Comparison of ENCODE assay signal across 8 cellular contexts in the genomic region with DNA sequence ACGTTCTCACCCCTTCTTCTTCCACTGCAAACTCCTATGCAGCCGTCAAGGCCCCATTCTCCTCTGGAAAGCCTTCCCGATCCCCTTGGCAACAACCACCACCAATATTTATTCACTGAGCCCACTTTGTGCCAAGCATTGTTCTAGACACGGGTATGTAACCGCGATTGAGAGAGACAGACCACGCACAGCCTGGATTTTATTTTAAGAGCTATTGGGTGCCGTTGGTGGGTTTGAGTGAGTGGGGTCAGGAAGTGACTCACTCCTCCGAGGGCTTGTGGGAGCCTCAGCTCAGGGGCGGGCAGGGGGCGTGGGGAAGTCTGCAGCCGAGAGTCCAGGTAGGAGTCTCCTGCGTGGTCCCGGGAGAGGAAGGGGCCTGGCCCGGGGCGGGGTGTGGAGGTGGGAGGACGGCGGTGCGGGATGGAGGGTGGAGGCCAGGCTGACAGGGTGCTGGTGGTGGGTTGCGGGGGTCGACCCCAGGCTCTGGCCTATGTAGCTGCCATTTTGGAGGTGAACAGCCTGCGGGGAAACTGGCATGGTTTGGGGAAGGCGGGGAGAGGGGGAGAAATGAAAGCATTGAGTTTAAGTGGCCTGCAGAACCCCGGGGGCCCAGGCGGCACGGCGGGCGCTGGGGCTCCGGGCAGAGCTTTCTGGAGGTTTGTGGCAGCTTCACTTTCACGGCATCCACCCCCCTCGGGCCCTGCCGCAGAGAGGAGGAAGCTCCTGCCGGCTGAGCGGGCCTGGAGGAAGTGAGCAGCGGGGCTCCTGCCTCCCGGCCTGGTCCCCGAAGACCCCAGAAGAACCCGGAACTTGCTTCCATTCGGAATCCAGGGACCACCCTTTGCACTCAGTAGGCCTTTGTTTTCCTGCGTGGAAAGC. TPM values are rescaled to one million over a fixed set of nuclear protein-coding genes. Genes with fewer than 3 reads are reported as not detected.
DNase-seq lines count a peak whose midpoint lies in the region; ATAC-seq and TF ChIP-seq lines count a peak whose summit lies in the region.

No MANE protein-coding gene starts in this region.

- no peak for ATAC-seq in GM19397 (IDR thresholded peaks at IDR 0.05; ENCODE audit: unreplicated experiment)

- no peaks in the 10 kb centered on the region for H3K36me3 ChIP-seq in HEK293 (ENCODE audit: control insufficient read depth in 2 of 2, insufficient read depth in 1 of 2, low read length in 2 of 2)
- no peaks in the 10 kb centered on the region for H3K36me3 ChIP-seq in colonic mucosa
- no peaks in the 10 kb centered on the region for H3K36me3 ChIP-seq in skeletal muscle tissue (ENCODE audit: control insufficient read depth in 3 of 3, insufficient read depth in 3 of 3, low read length in 3 of 3)

- no peak for TF ChIP-seq CTCF in HEK293 (tag by site-specific recombination; IDR thresholded peaks at IDR 0.05)
- TF ChIP-seq CTCF in colonic mucosa (IDR thresholded peaks at IDR 0.05): no peak

- H3K9ac ChIP-seq in colonic mucosa (ENCODE audit: low read depth in 2 of 2, low read length in 2 of 2): peak overlapping the region in 1 of 2 donors; percentile 63
- peak overlapping the region in 1 of 3 donors; percentile 40 for H3K9ac ChIP-seq in skeletal muscle tissue (ENCODE audit: low read depth in 1 of 3, low read length in 3 of 3)

- H3K9me3 ChIP-seq in HEK293 (ENCODE audit: control insufficient read depth, insufficient read depth, low read depth, low read length) (no peaks in the 10 kb centered on the region), colonic mucosa (no peaks in the 10 kb centered on the region), skeletal muscle tissue (ENCODE audit: control insufficient read depth in 3 of 3, low read length in 3 of 3) (no peaks in the 10 kb centered on the region)

- H3K27ac ChIP-seq in HEK293 (ENCODE audit: extremely low read depth, low read depth, low read length): no peak overlapping the region
- peak overlapping the region; percentile 60 for H3K27ac ChIP-seq in colonic mucosa
- peak overlapping the region; percentile 36 for H3K27ac ChIP-seq in skeletal muscle tissue (ENCODE audit: low read depth, low read length)

- intact Hi-C loops in colonic mucosa (cut with DNase I): no loop called here

- H3K4me1 ChIP-seq in HEK293 (ENCODE audit: control insufficient read depth, insufficient read depth, low read length): peaks cover 10% of the 10 kb centered on the region
- no peaks in the 10 kb centered on the region for H3K4me1 ChIP-seq in colonic mucosa
- H3K4me1 ChIP-seq in skeletal muscle tissue (ENCODE audit: control insufficient read depth in 3 of 3, insufficient read depth in 3 of 3, low read length in 3 of 3): no peaks in the 10 kb centered on the region

- peak; percentile 22 to 44 (median 26) for DNase-seq in activated CD4-positive, CD25-positive, alpha-beta regulatory T cell (lab: John Stamatoyannopoulos, UW)
- DNase-seq in colonic mucosa (peak; percentile 32), retina (no peak), GM19240 (ENCODE audit: insufficient read length, low spot score) (no peak), NCI-H524 (lab: John Stamatoyannopoulos, UW) (no peak)

- no peak overlapping the region for H3K4me3 ChIP-seq in HEK293 (ENCODE audit: low read depth, low read length)
- peak overlapping the region; percentile 23 for H3K4me3 ChIP-seq in colonic mucosa
- peak overlapping the region in 2 of 3 donors; percentile 38 to 49 for H3K4me3 ChIP-seq in skeletal muscle tissue (ENCODE audit: low read length in 3 of 3)

- H3K27me3 ChIP-seq in colonic mucosa (no peaks in the 10 kb centered on the region), skeletal muscle tissue (ENCODE audit: control insufficient read depth in 3 of 3, insufficient read depth in 3 of 3, low read length in 3 of 3) (peaks cover 9 to 36% (median 32%) of the 10 kb centered on the region in 3 donors)

- CTCF ChIA-PET in HEK293 (lab: Yijun Ruan, JAX): no interaction called here

- POLR2A ChIA-PET in HEK293 (lab: Yijun Ruan, JAX): no interaction called here

TF ChIP-seq in HEK293, 187 proteins besides CTCF, POLR2A, EP300 and RAD21:
- no peak for TF ChIP-seq ZNF585B (tag by site-specific recombination; IDR thresholded peaks at IDR 0.05)
- peak; percentile 91 for TF ChIP-seq EGR2 (tag by site-specific recombination; IDR thresholded peaks at IDR 0.05; ENCODE audit: low read depth)
- TF ChIP-seq ZNF121 (tag by site-specific recombination; IDR thresholded peaks at IDR 0.05): no peak
- peak; percentile 92 for TF ChIP-seq ZFP3 (tag by site-specific recombination; IDR thresholded peaks at IDR 0.05; ENCODE audit: low read depth)
- TF ChIP-seq ZFHX2 (tag by site-specific recombination; conservative IDR thresholded peaks at IDR 0.05): peak; percentile 78
- TF ChIP-seq ZNF239 (tag by site-specific recombination; IDR thresholded peaks at IDR 0.05): no peak

RNA-seq across cellular contexts. Expression of a gene that starts 0.5 kb away (rescaled TPM):
- 1 to 10 TPM; 2.4 to 4.1 TPM for total RNA-seq in colonic mucosa
- total RNA-seq in skeletal muscle tissue: 3.1 TPM

Comparison
In these comparisons a context has a peak if more than half of its experiments do, and no peak if none do; other contexts are left out.
1. DNase-seq: peak in activated CD4-positive, CD25-positive, alpha-beta regulatory T cell (4 of 4) and colonic mucosa (single experiment); none in retina (single experiment), GM19240 (single experiment) and NCI-H524 (0 of 2).